ENCODE assay signal across 1 cellular context in the genomic region with DNA sequence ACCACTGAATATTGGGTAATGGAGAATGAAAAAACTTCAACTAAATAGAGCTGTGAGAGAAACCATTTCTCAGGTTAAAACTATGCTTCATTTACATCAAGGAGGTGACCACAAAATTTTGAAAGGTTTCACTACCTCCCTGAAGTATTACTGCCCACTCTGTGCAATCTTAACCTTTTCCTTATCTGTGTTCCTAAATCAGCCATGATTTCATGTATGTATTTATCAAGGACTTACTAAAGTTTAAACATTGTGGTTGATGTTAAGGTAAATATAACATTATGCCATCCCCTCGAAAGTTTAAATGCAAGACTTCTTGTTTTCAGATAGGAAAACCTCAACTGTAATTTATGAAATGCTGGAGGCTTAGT.
TF ChIP-seq lines count a peak whose summit lies in the region.

No MANE protein-coding gene starts in this region.

TF ChIP-seq in GM23338, 12 proteins besides CTCF, POLR2A, EP300 and RAD21 (continued from another document):
- TF ChIP-seq, protein P1, sequence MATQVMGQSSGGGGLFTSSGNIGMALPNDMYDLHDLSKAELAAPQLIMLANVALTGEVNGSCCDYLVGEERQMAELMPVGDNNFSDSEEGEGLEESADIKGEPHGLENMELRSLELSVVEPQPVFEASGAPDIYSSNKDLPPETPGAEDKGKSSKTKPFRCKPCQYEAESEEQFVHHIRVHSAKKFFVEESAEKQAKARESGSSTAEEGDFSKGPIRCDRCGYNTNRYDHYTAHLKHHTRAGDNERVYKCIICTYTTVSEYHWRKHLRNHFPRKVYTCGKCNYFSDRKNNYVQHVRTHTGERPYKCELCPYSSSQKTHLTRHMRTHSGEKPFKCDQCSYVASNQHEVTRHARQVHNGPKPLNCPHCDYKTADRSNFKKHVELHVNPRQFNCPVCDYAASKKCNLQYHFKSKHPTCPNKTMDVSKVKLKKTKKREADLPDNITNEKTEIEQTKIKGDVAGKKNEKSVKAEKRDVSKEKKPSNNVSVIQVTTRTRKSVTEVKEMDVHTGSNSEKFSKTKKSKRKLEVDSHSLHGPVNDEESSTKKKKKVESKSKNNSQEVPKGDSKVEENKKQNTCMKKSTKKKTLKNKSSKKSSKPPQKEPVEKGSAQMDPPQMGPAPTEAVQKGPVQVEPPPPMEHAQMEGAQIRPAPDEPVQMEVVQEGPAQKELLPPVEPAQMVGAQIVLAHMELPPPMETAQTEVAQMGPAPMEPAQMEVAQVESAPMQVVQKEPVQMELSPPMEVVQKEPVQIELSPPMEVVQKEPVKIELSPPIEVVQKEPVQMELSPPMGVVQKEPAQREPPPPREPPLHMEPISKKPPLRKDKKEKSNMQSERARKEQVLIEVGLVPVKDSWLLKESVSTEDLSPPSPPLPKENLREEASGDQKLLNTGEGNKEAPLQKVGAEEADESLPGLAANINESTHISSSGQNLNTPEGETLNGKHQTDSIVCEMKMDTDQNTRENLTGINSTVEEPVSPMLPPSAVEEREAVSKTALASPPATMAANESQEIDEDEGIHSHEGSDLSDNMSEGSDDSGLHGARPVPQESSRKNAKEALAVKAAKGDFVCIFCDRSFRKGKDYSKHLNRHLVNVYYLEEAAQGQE (IDR thresholded peaks at IDR 0.05; ENCODE audit: unreplicated experiment), result no peak
- TF ChIP-seq CREB1 (CRISPR knock-in tag; IDR thresholded peaks at IDR 0.05; ENCODE audit: low read depth) (no peak), JUNB (IDR thresholded peaks at IDR 0.05; ENCODE audit: unreplicated experiment) (no peak), POLR2AphosphoS5 (IDR thresholded peaks at IDR 0.05; ENCODE audit: low read depth) (no peak), ZNF114 (CRISPR knock-in tag; IDR thresholded peaks at IDR 0.05) (no peak)
- TF ChIP-seq, protein P2, sequence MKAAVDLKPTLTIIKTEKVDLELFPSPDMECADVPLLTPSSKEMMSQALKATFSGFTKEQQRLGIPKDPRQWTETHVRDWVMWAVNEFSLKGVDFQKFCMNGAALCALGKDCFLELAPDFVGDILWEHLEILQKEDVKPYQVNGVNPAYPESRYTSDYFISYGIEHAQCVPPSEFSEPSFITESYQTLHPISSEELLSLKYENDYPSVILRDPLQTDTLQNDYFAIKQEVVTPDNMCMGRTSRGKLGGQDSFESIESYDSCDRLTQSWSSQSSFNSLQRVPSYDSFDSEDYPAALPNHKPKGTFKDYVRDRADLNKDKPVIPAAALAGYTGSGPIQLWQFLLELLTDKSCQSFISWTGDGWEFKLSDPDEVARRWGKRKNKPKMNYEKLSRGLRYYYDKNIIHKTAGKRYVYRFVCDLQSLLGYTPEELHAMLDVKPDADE (IDR thresholded peaks at IDR 0.05), result no peak
